Comparison of ENCODE assay signal across 1 cellular context in genomic region chr6:44255848-44256247, GRCh38.
TF ChIP-seq lines count a peak whose summit lies in the region.

No MANE protein-coding gene starts in this region.

TF ChIP-seq in HepG2, 621 proteins besides CTCF, POLR2A, EP300 and RAD21 (continues in another document):
- no peak for TF ChIP-seq ZNF691 (CRISPR knock-in tag; IDR thresholded peaks at IDR 0.05; ENCODE audit: borderline replicate concordance, low read depth)
- TF ChIP-seq, protein P1, sequence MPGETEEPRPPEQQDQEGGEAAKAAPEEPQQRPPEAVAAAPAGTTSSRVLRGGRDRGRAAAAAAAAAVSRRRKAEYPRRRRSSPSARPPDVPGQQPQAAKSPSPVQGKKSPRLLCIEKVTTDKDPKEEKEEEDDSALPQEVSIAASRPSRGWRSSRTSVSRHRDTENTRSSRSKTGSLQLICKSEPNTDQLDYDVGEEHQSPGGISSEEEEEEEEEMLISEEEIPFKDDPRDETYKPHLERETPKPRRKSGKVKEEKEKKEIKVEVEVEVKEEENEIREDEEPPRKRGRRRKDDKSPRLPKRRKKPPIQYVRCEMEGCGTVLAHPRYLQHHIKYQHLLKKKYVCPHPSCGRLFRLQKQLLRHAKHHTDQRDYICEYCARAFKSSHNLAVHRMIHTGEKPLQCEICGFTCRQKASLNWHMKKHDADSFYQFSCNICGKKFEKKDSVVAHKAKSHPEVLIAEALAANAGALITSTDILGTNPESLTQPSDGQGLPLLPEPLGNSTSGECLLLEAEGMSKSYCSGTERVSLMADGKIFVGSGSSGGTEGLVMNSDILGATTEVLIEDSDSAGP (CRISPR knock-in tag; IDR thresholded peaks at IDR 0.05; ENCODE audit: borderline replicate concordance), result no peak
- no peak for TF ChIP-seq ZNF766 (CRISPR knock-in tag; IDR thresholded peaks at IDR 0.05; ENCODE audit: borderline replicate concordance)
- no peak for TF ChIP-seq KIAA2018 (CRISPR knock-in tag; IDR thresholded peaks at IDR 0.05; ENCODE audit: borderline replicate concordance)
- TF ChIP-seq CBFB (CRISPR knock-in tag; IDR thresholded peaks at IDR 0.05), result no peak
- no peak for TF ChIP-seq UBTF (CRISPR knock-in tag; IDR thresholded peaks at IDR 0.05)
- TF ChIP-seq POLR2AphosphoS5 (IDR thresholded peaks at IDR 0.05; ENCODE audit: low read depth, low read length), result peak; percentile 32; the same call in 1 of the 2 replicates
- TF ChIP-seq ZNF724P (CRISPR knock-in tag; IDR thresholded peaks at IDR 0.05; ENCODE audit: borderline replicate concordance), result no peak
- peak; percentile 62; the same call in 1 of the 2 replicates for TF ChIP-seq POLR2AphosphoS2 (IDR thresholded peaks at IDR 0.05; ENCODE audit: low read depth, low read length)
- no peak for TF ChIP-seq SIX4 (CRISPR knock-in tag; IDR thresholded peaks at IDR 0.05)
- TF ChIP-seq E2F5 (CRISPR knock-in tag; conservative IDR thresholded peaks at IDR 0.05), result no peak
- no peak for TF ChIP-seq FOXK1 (CRISPR knock-in tag; IDR thresholded peaks at IDR 0.05; ENCODE audit: borderline replicate concordance, low read depth)
- TF ChIP-seq ZBTB44 (CRISPR knock-in tag; IDR thresholded peaks at IDR 0.05), result no peak
- no peak for TF ChIP-seq SNAI1 (CRISPR knock-in tag; IDR thresholded peaks at IDR 0.05; ENCODE audit: borderline replicate concordance)
- peak; percentile 23; the same call in 1 of the 2 replicates for TF ChIP-seq CEBPZ (IDR thresholded peaks at IDR 0.05; ENCODE audit: low read length)
- TF ChIP-seq, protein P2, sequence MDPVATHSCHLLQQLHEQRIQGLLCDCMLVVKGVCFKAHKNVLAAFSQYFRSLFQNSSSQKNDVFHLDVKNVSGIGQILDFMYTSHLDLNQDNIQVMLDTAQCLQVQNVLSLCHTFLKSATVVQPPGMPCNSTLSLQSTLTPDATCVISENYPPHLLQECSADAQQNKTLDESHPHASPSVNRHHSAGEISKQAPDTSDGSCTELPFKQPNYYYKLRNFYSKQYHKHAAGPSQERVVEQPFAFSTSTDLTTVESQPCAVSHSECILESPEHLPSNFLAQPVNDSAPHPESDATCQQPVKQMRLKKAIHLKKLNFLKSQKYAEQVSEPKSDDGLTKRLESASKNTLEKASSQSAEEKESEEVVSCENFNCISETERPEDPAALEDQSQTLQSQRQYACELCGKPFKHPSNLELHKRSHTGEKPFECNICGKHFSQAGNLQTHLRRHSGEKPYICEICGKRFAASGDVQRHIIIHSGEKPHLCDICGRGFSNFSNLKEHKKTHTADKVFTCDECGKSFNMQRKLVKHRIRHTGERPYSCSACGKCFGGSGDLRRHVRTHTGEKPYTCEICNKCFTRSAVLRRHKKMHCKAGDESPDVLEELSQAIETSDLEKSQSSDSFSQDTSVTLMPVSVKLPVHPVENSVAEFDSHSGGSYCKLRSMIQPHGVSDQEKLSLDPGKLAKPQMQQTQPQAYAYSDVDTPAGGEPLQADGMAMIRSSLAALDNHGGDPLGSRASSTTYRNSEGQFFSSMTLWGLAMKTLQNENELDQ (CRISPR knock-in tag; IDR thresholded peaks at IDR 0.05; ENCODE audit: borderline replicate concordance), result no peak
- TF ChIP-seq ZMYM4 (CRISPR knock-in tag; IDR thresholded peaks at IDR 0.05), result 0 out of 2 replicates have a peak, but pooled peaks have one; percentile 15
- TF ChIP-seq GZF1 (CRISPR knock-in tag; IDR thresholded peaks at IDR 0.05), result no peak
- no peak for TF ChIP-seq ZNF34 (CRISPR knock-in tag; IDR thresholded peaks at IDR 0.05; ENCODE audit: borderline replicate concordance)
- no peak for TF ChIP-seq ZNF816 (CRISPR knock-in tag; IDR thresholded peaks at IDR 0.05; ENCODE audit: borderline replicate concordance)
- no peak for TF ChIP-seq MTF1 (CRISPR knock-in tag; IDR thresholded peaks at IDR 0.05)
- TF ChIP-seq ZNF317 (CRISPR knock-in tag; IDR thresholded peaks at IDR 0.05), result no peak
- TF ChIP-seq, protein P3, sequence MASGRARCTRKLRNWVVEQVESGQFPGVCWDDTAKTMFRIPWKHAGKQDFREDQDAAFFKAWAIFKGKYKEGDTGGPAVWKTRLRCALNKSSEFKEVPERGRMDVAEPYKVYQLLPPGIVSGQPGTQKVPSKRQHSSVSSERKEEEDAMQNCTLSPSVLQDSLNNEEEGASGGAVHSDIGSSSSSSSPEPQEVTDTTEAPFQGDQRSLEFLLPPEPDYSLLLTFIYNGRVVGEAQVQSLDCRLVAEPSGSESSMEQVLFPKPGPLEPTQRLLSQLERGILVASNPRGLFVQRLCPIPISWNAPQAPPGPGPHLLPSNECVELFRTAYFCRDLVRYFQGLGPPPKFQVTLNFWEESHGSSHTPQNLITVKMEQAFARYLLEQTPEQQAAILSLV (CRISPR knock-in tag; IDR thresholded peaks at IDR 0.05; ENCODE audit: borderline replicate concordance), result no peak
- TF ChIP-seq, protein P4, sequence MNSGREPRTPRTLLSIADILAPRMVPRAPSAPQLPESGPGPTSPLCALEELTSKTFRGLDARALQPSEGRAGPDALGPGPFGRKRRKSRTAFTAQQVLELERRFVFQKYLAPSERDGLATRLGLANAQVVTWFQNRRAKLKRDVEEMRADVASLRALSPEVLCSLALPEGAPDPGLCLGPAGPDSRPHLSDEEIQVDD (CRISPR knock-in tag; IDR thresholded peaks at IDR 0.05; ENCODE audit: borderline replicate concordance), result no peak
- no peak for TF ChIP-seq POGZ (CRISPR knock-in tag; IDR thresholded peaks at IDR 0.05)
- TF ChIP-seq NR2F2 (IDR thresholded peaks at IDR 0.05; ENCODE audit: borderline replicate concordance, low read depth), result no peak
- no peak for TF ChIP-seq SATB2 (CRISPR knock-in tag; IDR thresholded peaks at IDR 0.05)
- no peak for TF ChIP-seq ZZZ3 (CRISPR knock-in tag; IDR thresholded peaks at IDR 0.05; ENCODE audit: borderline replicate concordance)
